20 cellular contexts compared by ENCODE assay signal in the genomic region with DNA sequence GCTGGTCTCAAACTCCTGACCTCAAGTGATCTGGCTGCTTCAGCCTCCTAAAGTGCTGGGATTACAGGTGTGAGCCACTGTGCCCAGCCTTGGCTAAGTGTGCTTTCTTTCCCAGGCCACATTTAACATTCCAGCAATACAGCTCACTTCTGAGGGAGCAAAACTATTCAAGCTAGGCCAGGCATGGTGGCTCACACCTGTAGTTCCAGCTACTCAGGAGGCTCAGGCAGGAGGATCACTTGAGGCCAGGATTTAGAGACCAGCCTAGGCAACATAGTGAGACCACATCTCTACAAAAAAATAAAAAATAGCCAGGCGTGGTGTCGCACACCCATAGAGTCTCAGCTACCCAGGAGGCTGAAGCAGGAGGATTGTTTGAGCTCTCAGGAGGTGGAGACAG.
"Had no signal": no experiment of that assay in that cellular context is flagged by ENCODE, and none has a peak within 500 bp of the region (broad histone marks: within the 10 kb centered on the region; RNA-seq: fewer than 3 reads in every experiment).

No MANE protein-coding gene starts in this region.

- H3K27ac ChIP-seq: HL-60, Peyer's patch, SJCRH30 had no signal

- ATAC-seq: Right ventricle myocardium inferior had no signal

- H3K27me3 ChIP-seq: Peyer's patch, SJCRH30 had no signal

- H3K9me3 ChIP-seq: SJCRH30 had no signal

- H3K4me3 ChIP-seq: Peyer's patch, SJCRH30 had no signal

- DNase-seq: Karpas-422, KG1, MM.1S, NCI-H1048, NCI-H1105, NCI-H1417, NCI-H1436 treated with DMSO at 0.1 percent for 48 hours, NCI-H1694, NCI-H187 treated with DMSO at 0.1 percent for 48 hours, NCI-H2029 treated with DMSO at 0.1 percent for 48 hours, NCI-H2171 treated with DMSO at 0.1 percent for 48 hours, NCI-H345, NCI-H524 treated with DMSO at 0.1 percent for 48 hours, NCI-H69, NCI-H774, Peyer's patch, SHP77 treated with DMSO at 0.1 percent for 48 hours, SJCRH30 had no signal

- H3K36me3 ChIP-seq: Peyer's patch, SJCRH30 had no signal

- H3K4me1 ChIP-seq: Peyer's patch, SJCRH30 had no signal
